ENCODE assay signal across 1 cellular context in the genomic region with DNA sequence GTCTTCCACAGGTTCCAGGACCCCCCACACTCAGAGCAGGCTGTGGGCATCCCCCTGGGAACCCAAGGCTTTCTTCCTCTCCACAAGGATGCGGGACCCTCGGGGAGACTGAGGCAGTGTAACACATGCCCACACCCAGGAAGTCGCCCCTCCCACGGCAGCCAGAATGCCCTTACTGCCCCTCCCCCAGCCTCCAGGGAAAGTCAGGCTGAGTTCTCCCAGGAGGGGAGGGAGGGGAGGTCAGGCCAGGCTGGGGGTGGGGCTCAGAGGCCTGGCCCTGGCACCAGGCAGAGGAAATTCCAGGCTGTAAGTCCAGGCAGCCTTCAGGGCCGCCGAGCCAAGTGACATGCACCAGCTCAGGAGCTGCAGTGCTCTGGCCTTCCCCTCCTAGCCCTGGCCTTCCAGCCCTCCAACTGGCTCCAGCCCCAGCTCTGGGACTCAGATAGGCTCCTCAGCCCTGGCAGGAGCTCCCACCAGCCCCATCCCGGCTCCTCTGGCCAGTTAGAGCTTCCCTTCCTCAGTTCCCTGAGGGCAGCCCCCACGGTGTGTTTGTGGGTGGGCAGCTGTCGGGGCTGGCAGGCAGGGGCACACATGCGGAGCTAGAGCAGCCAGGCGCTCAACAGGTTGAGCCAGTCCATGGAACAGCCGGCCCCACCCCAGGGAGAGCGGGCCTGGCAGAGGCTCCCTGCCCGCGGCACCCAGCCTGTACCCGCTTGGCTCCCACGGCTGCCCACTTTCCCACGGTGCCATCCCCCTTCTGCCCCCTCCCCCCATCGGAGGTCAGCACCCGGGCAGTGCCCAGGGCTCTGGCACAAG.
TF ChIP-seq lines count a peak whose summit lies in the region.

No MANE protein-coding gene starts in this region.

TF ChIP-seq in H1, 55 proteins besides CTCF, POLR2A, EP300 and RAD21:
- 0 out of 2 replicates have a peak, but pooled peaks have one; percentile 42 for TF ChIP-seq CHD2 (IDR thresholded peaks at IDR 0.05; ENCODE audit: low read length)
- peak; percentile 69; the same call in 1 of the 2 replicates for TF ChIP-seq TEAD4 (IDR thresholded peaks at IDR 0.05; ENCODE audit: low read depth, low read length)
- 0 out of 2 replicates have a peak, but pooled peaks have one; percentile 15 for TF ChIP-seq SP1 (IDR thresholded peaks at IDR 0.05; ENCODE audit: low read depth, low read length)
- TF ChIP-seq YY1 (IDR thresholded peaks at IDR 0.05; ENCODE audit: low read depth, low read length), result no peak
- TF ChIP-seq TBP (IDR thresholded peaks at IDR 0.05; ENCODE audit: low read depth, low read length), result peak; percentile 69; the same call in 1 of the 2 replicates
- TF ChIP-seq PHF8 (conservative IDR thresholded peaks at IDR 0.05; ENCODE audit: low read depth, low read length), result no peak
- peak; percentile 39 for TF ChIP-seq CTBP2 (IDR thresholded peaks at IDR 0.05; ENCODE audit: borderline replicate concordance, insufficient read depth, insufficient read length, low read length)
